8 cellular contexts compared by ENCODE assay signal in the genomic region with DNA sequence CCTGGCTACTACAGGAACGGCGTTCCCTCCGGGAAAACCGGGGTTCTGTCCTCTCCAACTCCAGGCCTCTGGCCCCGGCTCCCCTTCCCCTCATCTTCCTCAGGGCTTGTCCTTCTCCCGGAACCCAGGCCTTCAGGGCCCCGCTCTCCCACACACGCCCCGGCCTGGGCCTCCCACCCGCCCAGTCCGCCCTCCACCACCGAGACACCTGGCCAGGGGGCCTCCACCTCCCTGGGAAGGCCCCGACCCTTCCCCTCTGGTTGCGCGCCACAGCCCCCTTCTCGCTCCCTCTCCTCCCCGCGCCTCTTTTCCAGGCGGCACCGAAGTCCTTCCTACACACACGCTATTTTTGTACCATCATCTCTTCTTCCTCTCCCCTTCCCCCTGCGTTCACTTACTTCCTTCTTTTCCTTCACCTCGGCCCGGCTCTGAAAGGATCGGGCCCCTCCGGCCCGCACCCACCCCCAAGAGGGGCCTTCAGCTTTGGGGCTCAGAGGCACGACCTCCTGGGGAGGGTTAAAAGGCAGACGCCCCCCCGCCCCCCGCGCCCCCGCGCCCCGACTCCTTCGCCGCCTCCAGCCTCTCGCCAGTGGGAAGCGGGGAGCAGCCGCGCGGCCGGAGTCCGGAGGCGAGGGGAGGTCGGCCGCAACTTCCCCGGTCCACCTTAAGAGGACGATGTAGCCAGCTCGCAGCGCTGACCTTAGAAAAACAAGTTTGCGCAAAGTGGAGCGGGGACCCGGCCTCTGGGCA. TPM values are rescaled to one million over a fixed set of nuclear protein-coding genes. Genes with fewer than 3 reads are reported as not detected.
DNase-seq lines count a peak whose midpoint lies in the region; ATAC-seq and TF ChIP-seq lines count a peak whose summit lies in the region.

No MANE protein-coding gene starts in this region.

- H3K27ac ChIP-seq in right atrium auricular region, result peak overlapping the region; percentile 94 to 96

- H3K9me3 ChIP-seq in HAP-1 (no peaks in the 10 kb centered on the region), right atrium auricular region (no peaks in the 10 kb centered on the region)

- no peaks in the 10 kb centered on the region for H3K27me3 ChIP-seq in HAP-1 (ENCODE audit: low read depth)
- H3K27me3 ChIP-seq in right atrium auricular region, result no peaks in the 10 kb centered on the region

- ATAC-seq in HG02798 (IDR thresholded peaks at IDR 0.05; ENCODE audit: poor library complexity, unreplicated experiment) (no peak), HG02852 (IDR thresholded peaks at IDR 0.05; ENCODE audit: unreplicated experiment) (no peak)

- TF ChIP-seq CTCF in WI38 (IDR thresholded peaks at IDR 0.05; ENCODE audit: low read depth, low read length) (no peak), right atrium auricular region (IDR thresholded peaks at IDR 0.05) (no peak)

- peaks cover 6% of the 10 kb centered on the region; the same call in 1 of the 2 replicates for H3K4me1 ChIP-seq in HAP-1
- H3K4me1 ChIP-seq in right atrium auricular region, result peaks cover 0 to 60% of the 10 kb centered on the region in 2 donors

- peak overlapping the region; percentile 54 for H3K4me3 ChIP-seq in HAP-1
- H3K4me3 ChIP-seq in WI38 (ENCODE audit: low read depth, low read length), result peak overlapping the region; percentile 82
- peak overlapping the region; percentile 76 to 87 for H3K4me3 ChIP-seq in right atrium auricular region
- peak overlapping the region; percentile 74 for H3K4me3 ChIP-seq in skeletal muscle cell (ENCODE audit: low read depth, low read length)

- H3K36me3 ChIP-seq in HAP-1 (replicated peaks) (no peaks in the 10 kb centered on the region), right atrium auricular region (no peaks in the 10 kb centered on the region)

- in situ Hi-C loops in HAP-1 (cut with MboI; ENCODE audit: low sequenced_read_pairs), result no loop called here

- no peak for DNase-seq in HAP-1 (ENCODE audit: low spot score in 2 of 2)
- DNase-seq in right atrium auricular region (ENCODE audit: low spot score), result peak; percentile 81
- DNase-seq in skeletal muscle cell (ENCODE audit: low read depth), result no peak
- no peak for DNase-seq in glomerular visceral epithelial cell (ENCODE audit: extremely low spot score)
- no peak for DNase-seq in retina

RNA-seq across cellular contexts. Expression of a gene that starts 1.3 kb away (rescaled TPM):
- total RNA-seq in right atrium auricular region, result 10 to 100 TPM; 32.4 to 58.5 TPM
